In the genomic region with DNA sequence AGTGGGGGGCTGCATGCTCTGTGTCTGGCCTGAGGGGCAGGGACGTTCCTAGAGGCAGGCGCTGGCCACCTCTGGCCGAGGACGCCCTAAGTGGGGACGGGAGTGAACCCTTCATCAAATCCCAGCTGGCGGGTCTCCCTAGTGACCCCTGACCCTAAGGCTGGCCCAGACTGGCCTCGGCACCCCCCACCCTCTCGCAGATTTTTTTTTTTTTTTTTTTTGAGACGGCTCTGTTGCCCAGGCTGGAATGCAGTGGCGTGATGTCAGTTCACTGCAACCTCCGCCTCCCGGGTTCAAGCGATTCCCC, we compare ENCODE assay signal across 8 cellular contexts. TPM values are rescaled to one million over a fixed set of nuclear protein-coding genes. Genes with fewer than 3 reads are reported as not detected.
DNase-seq lines count a peak whose midpoint lies in the region; ATAC-seq and TF ChIP-seq lines count a peak whose summit lies in the region.

No MANE protein-coding gene starts in this region.

- ATAC-seq in HG02840 (IDR thresholded peaks at IDR 0.05; ENCODE audit: low FRiP score, unreplicated experiment) = no peak

- no peak for DNase-seq in NB4 (ENCODE audit: low read depth)
- no peak for DNase-seq in nephron progenitor cell
- no peak for DNase-seq in cerebellar nuclear complex (lab: John Stamatoyannopoulos, UW)
- DNase-seq in H4 (ENCODE audit: low spot score) = no peak
- no peak for DNase-seq in NCI-H2227 treated with DMSO at 0.1 percent for 48 hours (lab: John Stamatoyannopoulos, UW)

- no peaks in the 10 kb centered on the region for H3K27me3 ChIP-seq in BLaER1
- H3K27me3 ChIP-seq in duodenal mucosa (ENCODE audit: control insufficient read depth in 1 of 2, insufficient read depth in 2 of 2, low read length in 2 of 2) = no peaks in the 10 kb centered on the region

- no peaks in the 10 kb centered on the region for H3K9me3 ChIP-seq in BLaER1
- H3K9me3 ChIP-seq in duodenal mucosa (ENCODE audit: control insufficient read depth in 1 of 2, low read length in 2 of 2) = no peaks in the 10 kb centered on the region

- peak overlapping the region; percentile 99 for H3K4me2 ChIP-seq in BLaER1

- no peak overlapping the region for H3K27ac Mint-ChIP-seq in nephron progenitor cell

- H3K36me3 Mint-ChIP-seq in nephron progenitor cell (ENCODE audit: low read depth) = no peaks in the 10 kb centered on the region

- TF ChIP-seq CTCF in NB4 (IDR thresholded peaks at IDR 0.05; ENCODE audit: low read depth, low read length) (no peak), nephron progenitor cell (IDR thresholded peaks at IDR 0.05) (no peak)

- TF ChIP-seq POLR2A in NB4 (IDR thresholded peaks at IDR 0.05; ENCODE audit: extremely low read depth, insufficient read length) = no peak

- H3K4me3 Mint-ChIP-seq in nephron progenitor cell = peak overlapping the region; percentile 71

- H3K36me3 ChIP-seq in BLaER1 (peaks cover 25% of the 10 kb centered on the region), duodenal mucosa (ENCODE audit: control insufficient read depth in 1 of 2, insufficient read depth in 2 of 2, low read length in 2 of 2) (peaks cover 0 to 11% of the 10 kb centered on the region in 2 donors)

- H3K9ac ChIP-seq in BLaER1 (peak overlapping the region; percentile 96), duodenal mucosa (ENCODE audit: low read depth in 1 of 2, low read length in 2 of 2) (peak overlapping the region; percentile 77 to 80)

- peaks cover 34% of the 10 kb centered on the region for H4K20me1 ChIP-seq in BLaER1

- H3K4me3 ChIP-seq in BLaER1 (peak overlapping the region; percentile 74), NB4 (ENCODE audit: low read depth, low read length) (peak overlapping the region; percentile 53), duodenal mucosa (ENCODE audit: low read depth in 1 of 2, low read length in 2 of 2) (peak overlapping the region; percentile 79 to 82)

- peaks cover 12% of the 10 kb centered on the region for H3K4me1 Mint-ChIP-seq in nephron progenitor cell

- peaks cover 4% of the 10 kb centered on the region for H3K27me3 Mint-ChIP-seq in nephron progenitor cell (ENCODE audit: low read depth, poor library complexity)

- peak overlapping the region; percentile 96 for H3K27ac ChIP-seq in BLaER1
- peak overlapping the region; percentile 89 for H3K27ac ChIP-seq in duodenal mucosa (ENCODE audit: low read depth, low read length)

- H3K9me3 Mint-ChIP-seq in nephron progenitor cell = no peaks in the 10 kb centered on the region

- H3K4me1 ChIP-seq in BLaER1 (peaks cover 55% of the 10 kb centered on the region), duodenal mucosa (ENCODE audit: control insufficient read depth in 1 of 2, insufficient read depth in 2 of 2, low read length in 2 of 2) (peaks cover 32 to 34% of the 10 kb centered on the region in 2 donors)

RNA-seq across cellular contexts. Expression of a gene that starts 1.0 kb away (rescaled TPM):
- 22.1 and 22.9 TPM in 2 replicates for total RNA-seq in H4 (2014; rRNA removed; shearing (Covaris generic))

RNA-seq across cellular contexts. Expression of a gene that starts 21.0 kb away (rescaled TPM):
- total RNA-seq in H4 (2014; rRNA removed; shearing (Covaris generic)) = 7.6 and 11.0 TPM in 2 replicates

RNA-seq across cellular contexts. Expression of a gene that starts 21.0 kb away (rescaled TPM):
- total RNA-seq in H4 (2014; rRNA removed; shearing (Covaris generic)) = 1.0 and 1.8 TPM in 2 replicates
